ENCODE assay signal across 8 cellular contexts in genomic region chr2:199850718-199851498, GRCh38. TPM values are rescaled to one million over a fixed set of nuclear protein-coding genes. Genes with fewer than 3 reads are reported as not detected.
DNase-seq lines count a peak whose midpoint lies in the region; ATAC-seq and TF ChIP-seq lines count a peak whose summit lies in the region.

Gene FTCDNL1 (minus strand): TSS chr2:199851192. CDS start chr2:199848962, 2,230 bp downstream.

- H3K27ac Mint-ChIP-seq in osteocyte (ENCODE audit: unreplicated experiment): no peak within 1 kb of the TSS

- no peak within 1 kb of the TSS for H3K27ac ChIP-seq in thymus (ENCODE audit: low read depth)

- H3K36me3 ChIP-seq in thymus (ENCODE audit: control insufficient read depth, insufficient read depth): no peaks in the 10 kb centered on the region

- peak within 1 kb of the TSS; percentile 65 for H3K4me3 ChIP-seq in thymus (ENCODE audit: low read length)

- no peaks in the 10 kb centered on the region for H3K9me3 ChIP-seq in thymus (ENCODE audit: control insufficient read depth)

- H3K4me1 ChIP-seq in thymus (ENCODE audit: control insufficient read depth, insufficient read depth, low read length): no peaks in the 10 kb centered on the region

- peaks cover 83% of the 10 kb centered on the region for H3K27me3 Mint-ChIP-seq in osteocyte (ENCODE audit: unreplicated experiment)

- no peaks in the 10 kb centered on the region for H3K36me3 Mint-ChIP-seq in osteocyte (ENCODE audit: unreplicated experiment)

- TF ChIP-seq CTCF in osteocyte (IDR thresholded peaks at IDR 0.05): peak; percentile 59

- WGBS in thymus: under 1% methylated on average over 80 of the region's 80 CpGs

- peaks cover 7% of the 10 kb centered on the region for H3K4me1 Mint-ChIP-seq in osteocyte (ENCODE audit: unreplicated experiment)

- H3K4me3 Mint-ChIP-seq in osteocyte (ENCODE audit: unreplicated experiment): peak within 1 kb of the TSS; percentile 89

- no peaks in the 10 kb centered on the region for H3K9me3 Mint-ChIP-seq in osteocyte (ENCODE audit: unreplicated experiment)

- peak; percentile 95 for ATAC-seq in GM21529 (IDR thresholded peaks at IDR 0.05; ENCODE audit: unreplicated experiment)

- DNase-seq in EL: peak; percentile 51
- peak; percentile 62 for DNase-seq in HuH-7 (ENCODE audit: low spot score)
- DNase-seq in SIG-M5 (lab: John Stamatoyannopoulos, UW): peak; percentile 9
- DNase-seq in activated gamma-delta T cell treated with Interleukin-2 at 50 U/mL for 16 hours: peak; percentile 44
- peak; percentile 56 for DNase-seq in germinal center (ENCODE audit: low spot score)
- no peak for DNase-seq in osteocyte (ENCODE audit: extremely low spot score, unreplicated experiment)

- peaks cover 7% of the 10 kb centered on the region for H3K27me3 ChIP-seq in thymus (ENCODE audit: control insufficient read depth, insufficient read depth)

RNA-seq across cellular contexts. Expression of gene FTCDNL1, which starts in this region (rescaled TPM):
- 0.76 TPM in 1 of 2 replicates, not detected in the other for total RNA-seq in osteocyte
- polyA plus RNA-seq in thymus: 2.2 TPM
